In the genomic region with DNA sequence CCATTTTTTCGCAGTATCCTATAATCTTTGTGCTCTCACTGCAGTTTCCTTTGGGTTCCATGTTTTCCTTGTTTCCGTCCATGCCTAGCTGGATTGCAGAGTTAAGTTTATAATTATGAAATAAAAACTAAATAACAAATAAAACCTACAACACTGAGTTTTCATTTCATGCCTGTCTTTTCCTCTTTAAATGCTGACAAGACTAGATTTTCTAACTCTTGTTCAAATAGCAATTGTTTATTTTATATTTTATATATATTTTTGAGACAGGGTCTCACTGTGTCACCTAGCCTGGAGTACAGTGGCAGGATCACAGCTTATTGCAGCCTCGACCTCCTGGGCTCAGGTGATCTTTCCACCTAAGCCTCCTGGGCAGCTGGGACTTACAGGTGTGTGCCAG, we compare ENCODE assay signal across 24 cellular contexts. TPM values are rescaled to one million over a fixed set of nuclear protein-coding genes. Genes with fewer than 3 reads are reported as not detected.
DNase-seq lines count a peak whose midpoint lies in the region; ATAC-seq, FAIRE-seq and TF ChIP-seq lines count a peak whose summit lies in the region.
"Had no signal": no experiment of that assay in that cellular context is flagged by ENCODE, and none has a peak within 500 bp of the region (broad histone marks: within the 10 kb centered on the region; RNA-seq: fewer than 3 reads in every experiment).

No MANE protein-coding gene starts in this region.

- BruUV-seq in HepG2 (replicated peaks; lab: Mats Ljungman, UMichigan) = no TSS peak

- no peaks in the 10 kb centered on the region for H3K27me3 Mint-ChIP-seq in naive thymus-derived CD4-positive, alpha-beta T cell
- H3K27me3 Mint-ChIP-seq: CD4-positive, alpha-beta T cell had no signal

- no peak for TF ChIP-seq EP300 in HepG2 (IDR thresholded peaks at IDR 0.05; ENCODE audit: low read depth in 2 of 2, low read length in 2 of 2)
- no peak for TF ChIP-seq EP300 in HepG2 (CRISPR knock-in tag; IDR thresholded peaks at IDR 0.05; ENCODE audit: borderline replicate concordance)

- CTCF ChIA-PET in HepG2 (lab: Yijun Ruan, JAX; ENCODE audit: low intra/inter-chr PET ratio, low total read pairs) = no interaction called here
- CTCF ChIA-PET in naive thymus-derived CD4-positive, alpha-beta T cell (lab: Charles Lee) = interaction anchor here (0.8 kb wide), 1 partner anchor 357 kb away, joined by 4 read pairs; no protein-coding TSS in a partner anchor

- H3K4me1 ChIP-seq in HepG2 (ENCODE audit: insufficient read depth, low read length) = peaks cover 42% of the 10 kb centered on the region
- H3K4me1 ChIP-seq in right lobe of liver = peaks cover 0 to 10% (median 3%) of the 10 kb centered on the region in 4 donors
- peaks cover 36% of the 10 kb centered on the region for H3K4me1 ChIP-seq in Karpas-422 (ENCODE audit: low read length)
- peaks cover 7% of the 10 kb centered on the region for H3K4me1 ChIP-seq in testis
- H3K4me1 ChIP-seq in naive thymus-derived CD4-positive, alpha-beta T cell (ENCODE audit: control insufficient read depth in 2 of 2, insufficient read depth in 2 of 2, low read length in 2 of 2) = peaks cover 8 to 14% of the 10 kb centered on the region in 2 donors
- H3K4me1 ChIP-seq: BE2C had no signal

- H3K79me2 ChIP-seq in HepG2 (ENCODE audit: insufficient read depth, low read length) (peaks cover under 1% of the 10 kb centered on the region), Karpas-422 (ENCODE audit: low read length) (peaks cover 9% of the 10 kb centered on the region), SU-DHL-6 (ENCODE audit: insufficient read depth, low read length) (peaks cover 2% of the 10 kb centered on the region)

- H3K27ac Mint-ChIP-seq in naive thymus-derived CD4-positive, alpha-beta T cell = no peak overlapping the region
- H3K27ac Mint-ChIP-seq: CD14-positive monocyte; CD4-positive, alpha-beta T cell; CD8-positive, alpha-beta memory T cell had no signal

- H3K4me1 Mint-ChIP-seq in naive thymus-derived CD4-positive, alpha-beta T cell = peaks cover 6 to 27% (median 20%) of the 10 kb centered on the region in 7 donors

- no peak for TF ChIP-seq RAD21 in HepG2 (CRISPR knock-in tag; IDR thresholded peaks at IDR 0.05)

- no peaks in the 10 kb centered on the region for H4K20me1 ChIP-seq in HepG2 (ENCODE audit: insufficient read depth, low read length)
- H4K20me1 ChIP-seq in Karpas-422 (ENCODE audit: insufficient read depth, low read depth, low read length) = no peaks in the 10 kb centered on the region
- H4K20me1 ChIP-seq in SU-DHL-6 (ENCODE audit: low read depth, low read length) = no peaks in the 10 kb centered on the region
- H4K20me1 ChIP-seq: BLaER1 treated with 17β-estradiol and CSF1 and Interleukin-3, amounts not matched to agents 10 nM and 100 nM had no signal

- H3K9me3 Mint-ChIP-seq in naive thymus-derived CD4-positive, alpha-beta T cell = no peaks in the 10 kb centered on the region
- H3K9me3 Mint-ChIP-seq: CD14-positive monocyte; CD4-positive, alpha-beta T cell; CD8-positive, alpha-beta memory T cell had no signal

- 73% methylated on average over 3 of the region's 3 CpGs for WGBS in HepG2 (ENCODE audit: low lambda C conversion rate)
- WGBS in right lobe of liver (ENCODE audit: insufficient coverage, low coverage, low lambda C conversion rate, missing lambda C conversion rate) = 82% methylated on average over 3 of the region's 3 CpGs
- 87 to 92% methylated on average over 3 of the region's 3 CpGs for WGBS in testis, 2 donors

- H3K4me3 ChIP-seq in HepG2 (replicated peaks in 1 of 3; ENCODE audit: insufficient read depth in 1 of 3, low read depth in 2 of 3, low read length in 3 of 3) (no peak overlapping the region), right lobe of liver (no peak overlapping the region), Karpas-422 (ENCODE audit: low read length) (peak overlapping the region; percentile 60; the same call in 1 of the 2 replicates), SU-DHL-6 (ENCODE audit: insufficient read depth, low read length, poor library complexity, severe bottlenecking) (no peak overlapping the region), testis (no peak overlapping the region)
- H3K4me3 ChIP-seq in naive thymus-derived CD4-positive, alpha-beta T cell (ENCODE audit: low read length) = no peak overlapping the region
- H3K4me3 ChIP-seq: BLaER1 treated with 17β-estradiol and CSF1 and Interleukin-3, amounts not matched to agents 10 nM and 100 nM; GM23248 had no signal

- peaks cover 44% of the 10 kb centered on the region for H3F3A ChIP-seq in SU-DHL-6 (ENCODE audit: insufficient read depth)

- intact Hi-C loops in HepG2 (cut with micrococcal nuclease; ENCODE audit: unreplicated experiment) = no loop called here
- intact Hi-C loops in right lobe of liver (cut with DNase I) = no loop called here
- intact Hi-C loops in testis (cut with DNase I; ENCODE audit: low total_unique reads) = loop anchor here (10.0 kb wide), 1 partner anchor 326 kb away; the partner anchor contains the start of gene FBXO33
- intact Hi-C loops in naive thymus-derived CD4-positive, alpha-beta T cell (cut with micrococcal nuclease) = loop anchor here in 1 of 2 donors (10.0 kb wide), 1 partner anchor 1044 kb away; no protein-coding TSS in a partner anchor

- no peaks in the 10 kb centered on the region for H3K36me3 Mint-ChIP-seq in naive thymus-derived CD4-positive, alpha-beta T cell
- H3K36me3 Mint-ChIP-seq: CD14-positive monocyte; CD8-positive, alpha-beta memory T cell had no signal

- H3K9me3 ChIP-seq in HepG2 (ENCODE audit: low read length) (no peaks in the 10 kb centered on the region), right lobe of liver (no peaks in the 10 kb centered on the region), Karpas-422 (ENCODE audit: low read length) (no peaks in the 10 kb centered on the region), SU-DHL-6 (ENCODE audit: insufficient read depth, low read length) (no peaks in the 10 kb centered on the region), testis (no peaks in the 10 kb centered on the region)
- H3K9me3 ChIP-seq in naive thymus-derived CD4-positive, alpha-beta T cell (ENCODE audit: control insufficient read depth in 2 of 3, low read length in 3 of 3) = no peaks in the 10 kb centered on the region
- H3K9me3 ChIP-seq: BE2C; BLaER1 treated with 17β-estradiol and CSF1 and Interleukin-3, amounts not matched to agents 10 nM and 100 nM had no signal

- POLR2A ChIA-PET in HepG2 (lab: Yijun Ruan, JAX) = interaction anchor here (3.4 kb wide), 1 partner anchor 61 kb away, joined by 25 read pairs; the partner anchor contains the start of gene TRAPPC6B
- POLR2A ChIA-PET in naive thymus-derived CD4-positive, alpha-beta T cell (lab: Charles Lee) = interaction anchor here (1.2 kb wide), 1 partner anchor 324 kb away, joined by 3 read pairs; the partner anchor contains the start of gene FBXO33

- H3K9ac ChIP-seq in HepG2 (ENCODE audit: insufficient read depth, low read depth, low read length) (no peak overlapping the region), Karpas-422 (ENCODE audit: low read length) (peak overlapping the region; percentile 65; the same call in 1 of the 2 replicates), SU-DHL-6 (ENCODE audit: low read length) (peak overlapping the region; percentile 62)
- H3K9ac ChIP-seq: BLaER1 treated with 17β-estradiol and CSF1 and Interleukin-3, amounts not matched to agents 10 nM and 100 nM; GM23248 had no signal

- in situ Hi-C loops in HepG2 (cut with HindIII; ENCODE audit: extremely low pct_ligation_motif_present, low pct_unique_long_range_greater_than_20kb) = loop anchor here (5.0 kb wide), 1 partner anchor 259 kb away; no protein-coding TSS in a partner anchor

- TF ChIP-seq POLR2A in HepG2 (IDR thresholded peaks at IDR 0.05; ENCODE audit: insufficient read depth in 1 of 2, low read depth in 2 of 2, low read length in 2 of 2) (no peak), right lobe of liver (IDR thresholded peaks at IDR 0.05) (no peak), testis (IDR thresholded peaks at IDR 0.05) (no peak)

- H3K9me2 ChIP-seq in Karpas-422 (replicated peaks; ENCODE audit: insufficient read depth, low read length) = no peaks in the 10 kb centered on the region
- no peaks in the 10 kb centered on the region for H3K9me2 ChIP-seq in SU-DHL-6 (replicated peaks; ENCODE audit: insufficient read depth, low read length)

- no peaks in the 10 kb centered on the region; a peak in 1 of 5 replicates for H3K27me3 ChIP-seq in HepG2 (ENCODE audit: control insufficient read depth in 1 of 2, insufficient read depth in 2 of 2, low read length in 2 of 2)
- H3K27me3 ChIP-seq in right lobe of liver = no peaks in the 10 kb centered on the region
- no peaks in the 10 kb centered on the region for H3K27me3 ChIP-seq in Karpas-422 (ENCODE audit: low read length)
- no peaks in the 10 kb centered on the region for H3K27me3 ChIP-seq in SU-DHL-6 (ENCODE audit: low read length)
- H3K27me3 ChIP-seq in testis = no peaks in the 10 kb centered on the region
- H3K27me3 ChIP-seq in naive thymus-derived CD4-positive, alpha-beta T cell (ENCODE audit: control insufficient read depth in 2 of 2, insufficient read depth in 2 of 2, low read length in 2 of 2) = no peaks in the 10 kb centered on the region
- H3K27me3 ChIP-seq: BE2C; BLaER1 treated with 17β-estradiol and CSF1 and Interleukin-3, amounts not matched to agents 10 nM and 100 nM had no signal

- H2AFZ ChIP-seq in HepG2 (ENCODE audit: low read length) (no peak overlapping the region), Karpas-422 (ENCODE audit: low read length) (no peak overlapping the region), SU-DHL-6 (ENCODE audit: low read depth, low read length, severe bottlenecking) (peak overlapping the region; percentile 63)

- ATAC-seq in HepG2 = no peak
- ATAC-seq in right lobe of liver = no peak
- ATAC-seq in HG03175 (IDR thresholded peaks at IDR 0.05; ENCODE audit: unreplicated experiment) = no peak
- no peak for ATAC-seq in naive thymus-derived CD4-positive, alpha-beta T cell

- no peak overlapping the region for H3K4me3 Mint-ChIP-seq in naive thymus-derived CD4-positive, alpha-beta T cell
- H3K4me3 Mint-ChIP-seq: CD14-positive monocyte; CD4-positive, alpha-beta T cell; CD8-positive, alpha-beta memory T cell had no signal

- no peak for DNase-seq in HepG2 (ENCODE audit: low spot score)
- no peak for DNase-seq in right lobe of liver
- no peak for DNase-seq in Karpas-422
- DNase-seq in testis = no peak
- no peak for DNase-seq in naive thymus-derived CD4-positive, alpha-beta T cell
- DNase-seq: ACHN; AML-193; BE2C; CD4-positive, alpha-beta T cell; CD8-positive, alpha-beta memory T cell; DMS 273 treated with DMSO at 0.1 percent for 48 hours; DMS79; GF-D8; GM23248; H7; HCEC 1CT had no signal

- H3K27ac ChIP-seq in HepG2 (ENCODE audit: extremely low read length, insufficient read depth, low read length) (no peak overlapping the region), right lobe of liver (no peak overlapping the region), Karpas-422 (ENCODE audit: low read length) (peak overlapping the region; percentile 74), SU-DHL-6 (ENCODE audit: low read depth, low read length) (peak overlapping the region; percentile 88), testis (no peak overlapping the region)
- no peak overlapping the region for H3K27ac ChIP-seq in naive thymus-derived CD4-positive, alpha-beta T cell (ENCODE audit: low read depth, low read length)
- H3K27ac ChIP-seq: BLaER1 treated with 17β-estradiol and CSF1 and Interleukin-3, amounts not matched to agents 10 nM and 100 nM; GM23248 had no signal

- TF ChIP-seq CTCF in HepG2 (CRISPR knock-in tag; IDR thresholded peaks at IDR 0.05) (no peak), right lobe of liver (IDR thresholded peaks at IDR 0.05) (no peak), SU-DHL-6 (IDR thresholded peaks at IDR 0.05; ENCODE audit: insufficient read depth, low read length, poor library complexity, severe bottlenecking) (no peak), testis (IDR thresholded peaks at IDR 0.05) (no peak)

- FAIRE-seq in HepG2 (lab: Jason Lieb, UNC) = no peak
- FAIRE-seq: A204.1, D721Med, GM19239, H1 had no signal

- H3K4me2 ChIP-seq in HepG2 (ENCODE audit: low read depth, low read length) (no peak overlapping the region), Karpas-422 (ENCODE audit: low read depth, low read length, poor library complexity, severe bottlenecking) (peak overlapping the region; percentile 76), SU-DHL-6 (ENCODE audit: low read depth, low read length, poor library complexity, severe bottlenecking) (peak overlapping the region; percentile 79)
- H3K4me2 ChIP-seq: BLaER1 treated with 17β-estradiol and CSF1 and Interleukin-3, amounts not matched to agents 10 nM and 100 nM had no signal

- H3K36me3 ChIP-seq in HepG2 (replicated peaks in 1 of 2; ENCODE audit: control insufficient read depth in 1 of 2, insufficient read depth in 2 of 2, low read length in 2 of 2) (no peaks in the 10 kb centered on the region), right lobe of liver (no peaks in the 10 kb centered on the region), Karpas-422 (ENCODE audit: insufficient read depth, low read length) (no peaks in the 10 kb centered on the region), SU-DHL-6 (ENCODE audit: low read length) (no peaks in the 10 kb centered on the region), testis (ENCODE audit: low read depth, missing control alignments) (no peaks in the 10 kb centered on the region)
- H3K36me3 ChIP-seq in naive thymus-derived CD4-positive, alpha-beta T cell (ENCODE audit: control insufficient read depth in 2 of 3, insufficient read depth in 3 of 3, low read length in 3 of 3) = no peaks in the 10 kb centered on the region
- H3K36me3 ChIP-seq: BE2C; BLaER1 treated with 17β-estradiol and CSF1 and Interleukin-3, amounts not matched to agents 10 nM and 100 nM had no signal

RNA-seq across cellular contexts. Expression of gene GEMIN2, which starts 5.3 kb away (rescaled TPM):
- total RNA-seq in HepG2 (2016; rRNA removed; fragmentation: Illumina TruSeq; extraction: Trizol) = 110 and 160 TPM in 2 replicates
- 22.5 and 24.2 TPM in 2 replicates for total RNA-seq in HepG2 (2016; cell fraction: cytosol; rRNA removed; fragmentation: Illumina TruSeq; extraction: Trizol; ENCODE audit: low read depth)
- total RNA-seq in HepG2 (2016; cell fraction: insoluble cytoplasmic fraction; rRNA removed; fragmentation: Illumina TruSeq; extraction: Trizol) = 118 and 174 TPM in 2 replicates
- 29.0 and 39.1 TPM in 2 replicates for total RNA-seq in HepG2 (2016; cell fraction: membrane; rRNA removed; fragmentation: Illumina TruSeq; extraction: Trizol)
- total RNA-seq in HepG2 (2016; cell fraction: nucleus; rRNA removed; fragmentation: Illumina TruSeq; extraction: Trizol) = 61.9 and 71.2 TPM in 2 replicates
- 33.8 and 54.8 TPM in 2 replicates for polyA plus RNA-seq in HepG2 (2011; rRNA removed)
- 31.5 and 34.6 TPM in 2 replicates for polyA plus RNA-seq in HepG2 (2011; cell fraction: cytosol; rRNA removed)
- polyA plus RNA-seq in HepG2 (2011; cell fraction: nucleus; rRNA removed) = 39.5 and 46.0 TPM in 2 replicates
- 18.1 and 33.2 TPM in 2 replicates for polyA plus RNA-seq in HepG2 (2012)
- 9.8 and 9.9 TPM in 2 replicates for polyA plus RNA-seq in HepG2 (2016; cell fraction: cytosol; fragmentation: Illumina TruSeq; extraction: Trizol; ENCODE audit: low read depth)
- 134 and 143 TPM in 2 replicates for polyA plus RNA-seq in HepG2 (2016; cell fraction: insoluble cytoplasmic fraction; fragmentation: Illumina TruSeq; extraction: Trizol; ENCODE audit: low read depth)
- polyA plus RNA-seq in HepG2 (2016; cell fraction: membrane; fragmentation: Illumina TruSeq; extraction: Trizol; ENCODE audit: low read depth) = 15.6 and 17.8 TPM in 2 replicates
- polyA plus RNA-seq in HepG2 (2016; cell fraction: nucleus; fragmentation: Illumina TruSeq; extraction: Trizol; ENCODE audit: insufficient read depth, low read depth) = 90.7 and 93.9 TPM in 2 replicates
- polyA minus RNA-seq in HepG2 (2011; rRNA and poly(A)+ RNA removed; ENCODE audit: low replicate concordance) = 9.5 and 15.9 TPM in 2 replicates
- 14.1 and 16.6 TPM in 2 replicates for polyA minus RNA-seq in HepG2 (2011; cell fraction: cytosol; rRNA and poly(A)+ RNA removed)
- polyA minus RNA-seq in HepG2 (2011; cell fraction: nucleus; rRNA and poly(A)+ RNA removed) = 42.9 and 52.1 TPM in 2 replicates
- total RNA-seq in right lobe of liver = 1 to 10 TPM; 3.4 to 9.9 (median 6.0) TPM
- 73.2 and 92.3 TPM in 2 replicates for total RNA-seq in Karpas-422 (2014; rRNA removed; shearing (Covaris generic); ENCODE audit: low replicate concordance)
- 10 to 100 TPM; 28.4 to 36.7 TPM for total RNA-seq in testis
- 23.1 TPM for polyA plus RNA-seq in testis (ENCODE audit: insufficient read depth, low read depth, low replicate concordance)
- 10 to 100 TPM in 4 of 5 experiments, 1 to 10 TPM in 1; 7.2 to 20.9 (median 18.6) TPM for total RNA-seq in naive thymus-derived CD4-positive, alpha-beta T cell
- polyA plus RNA-seq in naive thymus-derived CD4-positive, alpha-beta T cell = 10 to 100 TPM; 16.1 to 18.4 TPM

RNA-seq across cellular contexts. Expression of gene SEC23A, which starts 5.8 kb away (rescaled TPM):
- 887 and 1,365 TPM in 2 replicates for total RNA-seq in HepG2 (2016; rRNA removed; fragmentation: Illumina TruSeq; extraction: Trizol)
- total RNA-seq in HepG2 (2016; cell fraction: cytosol; rRNA removed; fragmentation: Illumina TruSeq; extraction: Trizol; ENCODE audit: low read depth) = 59.6 and 60.8 TPM in 2 replicates
- 902 and 1,277 TPM in 2 replicates for total RNA-seq in HepG2 (2016; cell fraction: insoluble cytoplasmic fraction; rRNA removed; fragmentation: Illumina TruSeq; extraction: Trizol)
- 219 and 221 TPM in 2 replicates for total RNA-seq in HepG2 (2016; cell fraction: membrane; rRNA removed; fragmentation: Illumina TruSeq; extraction: Trizol)
- total RNA-seq in HepG2 (2016; cell fraction: nucleus; rRNA removed; fragmentation: Illumina TruSeq; extraction: Trizol) = 448 and 490 TPM in 2 replicates
- 372 and 403 TPM in 2 replicates for polyA plus RNA-seq in HepG2 (2011; rRNA removed)
- polyA plus RNA-seq in HepG2 (2011; cell fraction: cytosol; rRNA removed) = 263 and 365 TPM in 2 replicates
- polyA plus RNA-seq in HepG2 (2011; cell fraction: nucleus; rRNA removed) = 164 TPM in 2 replicates
- polyA plus RNA-seq in HepG2 (2012) = 336 and 361 TPM in 2 replicates
- polyA plus RNA-seq in HepG2 (2016; cell fraction: cytosol; fragmentation: Illumina TruSeq; extraction: Trizol; ENCODE audit: low read depth) = 11.9 and 12.8 TPM in 2 replicates
- polyA plus RNA-seq in HepG2 (2016; cell fraction: insoluble cytoplasmic fraction; fragmentation: Illumina TruSeq; extraction: Trizol; ENCODE audit: low read depth) = 491 and 533 TPM in 2 replicates
- 53.5 and 58.9 TPM in 2 replicates for polyA plus RNA-seq in HepG2 (2016; cell fraction: membrane; fragmentation: Illumina TruSeq; extraction: Trizol; ENCODE audit: low read depth)
- 175 and 191 TPM in 2 replicates for polyA plus RNA-seq in HepG2 (2016; cell fraction: nucleus; fragmentation: Illumina TruSeq; extraction: Trizol; ENCODE audit: insufficient read depth, low read depth)
- polyA minus RNA-seq in HepG2 (2011; rRNA and poly(A)+ RNA removed; ENCODE audit: low replicate concordance) = 120 and 863 TPM in 2 replicates
- polyA minus RNA-seq in HepG2 (2011; cell fraction: cytosol; rRNA and poly(A)+ RNA removed) = 860 and 1,029 TPM in 2 replicates
- 974 and 1,148 TPM in 2 replicates for polyA minus RNA-seq in HepG2 (2011; cell fraction: nucleus; rRNA and poly(A)+ RNA removed)
- total RNA-seq in right lobe of liver = 100 to 1,000 TPM in 2 of 6 experiments, 10 to 100 TPM in 4; 69.2 to 107 (median 88.1) TPM
- total RNA-seq in Karpas-422 (2014; rRNA removed; shearing (Covaris generic); ENCODE audit: low replicate concordance) = 44.7 and 67.6 TPM in 2 replicates
- 10 to 100 TPM; 52.4 to 79.2 TPM for total RNA-seq in testis
- polyA plus RNA-seq in testis (ENCODE audit: insufficient read depth, low read depth, low replicate concordance) = 39.0 TPM
- 10 to 100 TPM; 51.3 to 75.3 (median 68.9) TPM for total RNA-seq in naive thymus-derived CD4-positive, alpha-beta T cell
- polyA plus RNA-seq in naive thymus-derived CD4-positive, alpha-beta T cell = 10 to 100 TPM; 31.1 to 43.9 TPM

Comparison
In these comparisons a context has a peak if more than half of its experiments do, and no peak if none do; other contexts are left out.
1. H3K27ac ChIP-seq: peak in Karpas-422 (single experiment) and SU-DHL-6 (single experiment); none in HepG2 (single experiment), right lobe of liver (0 of 3), testis (0 of 2) and naive thymus-derived CD4-positive, alpha-beta T cell (single experiment).